ENCODE assay signal across 1 cellular context in genomic region chr13:99681695-99682094, GRCh38.
TF ChIP-seq lines count a peak whose summit lies in the region.

No MANE protein-coding gene starts in this region.

TF ChIP-seq in GM23338, 12 proteins besides CTCF, POLR2A, EP300 and RAD21 (continued from another document):
- TF ChIP-seq ZNF462 (CRISPR knock-in tag; IDR thresholded peaks at IDR 0.05): no peak
- TF ChIP-seq STAT1 (IDR thresholded peaks at IDR 0.05; ENCODE audit: unreplicated experiment): no peak
- TF ChIP-seq CREB1 (CRISPR knock-in tag; IDR thresholded peaks at IDR 0.05; ENCODE audit: low read depth): 0 out of 2 replicates have a peak, but pooled peaks have one; percentile 6
TF ChIP-seq in GM23338: peak in this region for 1.
